14 cellular contexts compared by ENCODE assay signal in genomic region chr5:15752886-15753285, GRCh38.
A peak's percentile ranks its signal among the peaks of the same experiment; 100 is the strongest.
DNase-seq lines count a peak whose midpoint lies in the region; ATAC-seq and TF ChIP-seq lines count a peak whose summit lies in the region.
"Had no signal": no experiment of that assay in that cellular context is flagged by ENCODE, and none has a peak within 500 bp of the region (broad histone marks: within the 10 kb centered on the region; RNA-seq: fewer than 3 reads in every experiment).

No MANE protein-coding gene starts in this region.

- TF ChIP-seq CTCF in chondrocyte (IDR thresholded peaks at IDR 0.05): no peak
- no peak for TF ChIP-seq CTCF in hepatocyte (IDR thresholded peaks at IDR 0.05; ENCODE audit: poor library complexity)
- no peak for TF ChIP-seq CTCF in WTC11 (IDR thresholded peaks at IDR 0.05)

- no peak overlapping the region for H3K4me3 ChIP-seq in hepatocyte
- H3K4me3 ChIP-seq in skeletal muscle satellite cell (ENCODE audit: low read length): peak overlapping the region; percentile 65

- H3K4me2 ChIP-seq in hepatocyte (peak overlapping the region; percentile 69), skeletal muscle satellite cell (ENCODE audit: low read length) (peak overlapping the region; percentile 81)

- peaks cover 52% of the 10 kb centered on the region for H3K4me1 Mint-ChIP-seq in chondrocyte (ENCODE audit: low read depth)
- peaks cover 43% of the 10 kb centered on the region for H3K4me1 Mint-ChIP-seq in WTC11
- H3K4me1 Mint-ChIP-seq in stimulated activated naive CD8-positive, alpha-beta T cell treated with anti-CD3 and anti-CD28 coated beads, Interleukin-15, amount 100 ng/mL, for 72 hours: no peaks in the 10 kb centered on the region
- H3K4me1 Mint-ChIP-seq: T-cell had no signal

- no peaks in the 10 kb centered on the region for H3K36me3 Mint-ChIP-seq in chondrocyte (ENCODE audit: low read depth)
- H3K36me3 Mint-ChIP-seq in WTC11: no peaks in the 10 kb centered on the region
- H3K36me3 Mint-ChIP-seq: activated CD4-positive, alpha-beta memory T cell treated with anti-CD3 and anti-CD28 coated beads for 36 hours; activated naive CD8-positive, alpha-beta T cell; T-cell had no signal

- H3K27ac ChIP-seq in hepatocyte: peak overlapping the region; percentile 55
- H3K27ac ChIP-seq: neutrophil had no signal

- H3K4me1 ChIP-seq in hepatocyte (ENCODE audit: insufficient read depth) (peaks cover 6% of the 10 kb centered on the region), skeletal muscle satellite cell (ENCODE audit: control insufficient read depth, insufficient read depth, low read length) (peaks cover 12% of the 10 kb centered on the region)

- DNase-seq in HCEC 1CT (peak; percentile 20), chondrocyte (ENCODE audit: low spot score) (no peak), hepatocyte (ENCODE audit: low spot score) (peak; percentile 30), NCI-H1048 (lab: John Stamatoyannopoulos, UW) (no peak), WTC11 (ENCODE audit: low spot score) (no peak)
- DNase-seq in stimulated activated naive CD8-positive, alpha-beta T cell treated with anti-CD3 and anti-CD28 coated beads, Interleukin-15, amount 100 ng/mL, for 72 hours: no peak
- DNase-seq: activated CD4-positive, alpha-beta memory T cell treated with anti-CD3 and anti-CD28 coated beads for 36 hours; effector memory CD4-positive, alpha-beta T cell; NCI-H510A treated with DMSO at 0.1 percent for 48 hours; T-cell had no signal

- H4K20me1 ChIP-seq in hepatocyte (ENCODE audit: insufficient read depth, poor library complexity, severe bottlenecking): no peaks in the 10 kb centered on the region

- no peaks in the 10 kb centered on the region for H3K27me3 ChIP-seq in hepatocyte
- no peaks in the 10 kb centered on the region for H3K27me3 ChIP-seq in skeletal muscle satellite cell (ENCODE audit: control insufficient read depth, insufficient read depth, low read length)
- H3K27me3 ChIP-seq: neutrophil had no signal

- ATAC-seq in WTC11: no peak; the same call in 1 of the 2 replicates
- ATAC-seq in HG02642 (IDR thresholded peaks at IDR 0.05; ENCODE audit: poor library complexity, unreplicated experiment): no peak
- no peak for ATAC-seq in stimulated activated naive CD8-positive, alpha-beta T cell treated with anti-CD3 and anti-CD28 coated beads, Interleukin-15, amount 100 ng/mL, for 72 hours
- ATAC-seq: T-cell had no signal

- peak overlapping the region; percentile 16 for H3K9ac ChIP-seq in skeletal muscle satellite cell (ENCODE audit: low read depth, low read length)

- 59% methylated on average over 8 of the region's 8 CpGs for WGBS in hepatocyte (ENCODE audit: low lambda C conversion rate, missing lambda C conversion rate)

- H3K4me3 Mint-ChIP-seq in chondrocyte (ENCODE audit: unreplicated experiment): peak overlapping the region; percentile 59
- H3K4me3 Mint-ChIP-seq in WTC11: no peak overlapping the region
- H3K4me3 Mint-ChIP-seq in stimulated activated naive CD8-positive, alpha-beta T cell treated with anti-CD3 and anti-CD28 coated beads, Interleukin-15, amount 100 ng/mL, for 72 hours: no peak overlapping the region
- H3K4me3 Mint-ChIP-seq: activated CD4-positive, alpha-beta memory T cell treated with anti-CD3 and anti-CD28 coated beads for 36 hours; activated naive CD8-positive, alpha-beta T cell; T-cell had no signal

- no peak overlapping the region for H2AFZ ChIP-seq in hepatocyte

- peaks cover 4% of the 10 kb centered on the region for H3K9me3 Mint-ChIP-seq in chondrocyte (ENCODE audit: low read depth)
- peaks cover 9% of the 10 kb centered on the region for H3K9me3 Mint-ChIP-seq in WTC11
- no peaks in the 10 kb centered on the region for H3K9me3 Mint-ChIP-seq in stimulated activated naive CD8-positive, alpha-beta T cell treated with anti-CD3 and anti-CD28 coated beads, Interleukin-15, amount 100 ng/mL, for 72 hours

- CTCF ChIA-PET in WTC11 (lab: Charles Lee): no interaction called here

- no peaks in the 10 kb centered on the region for H3K9me2 ChIP-seq in hepatocyte (replicated peaks; ENCODE audit: insufficient read depth)

- peaks cover 21% of the 10 kb centered on the region for H3K79me2 ChIP-seq in hepatocyte

- POLR2A ChIA-PET in WTC11 (lab: Charles Lee): no interaction called here

- no peaks in the 10 kb centered on the region for H3K9me3 ChIP-seq in hepatocyte (ENCODE audit: low read depth)
- no peaks in the 10 kb centered on the region for H3K9me3 ChIP-seq in skeletal muscle satellite cell (replicated peaks; ENCODE audit: low read length)

- H3K27me3 Mint-ChIP-seq in chondrocyte (ENCODE audit: low read depth) (no peaks in the 10 kb centered on the region), WTC11 (ENCODE audit: low read depth) (no peaks in the 10 kb centered on the region)
- H3K27me3 Mint-ChIP-seq in stimulated activated naive CD8-positive, alpha-beta T cell treated with anti-CD3 and anti-CD28 coated beads, Interleukin-15, amount 100 ng/mL, for 72 hours: no peaks in the 10 kb centered on the region
- H3K27me3 Mint-ChIP-seq: activated CD4-positive, alpha-beta memory T cell treated with anti-CD3 and anti-CD28 coated beads for 36 hours; activated naive CD8-positive, alpha-beta T cell; T-cell had no signal

- no peaks in the 10 kb centered on the region for H3K36me3 ChIP-seq in hepatocyte (replicated peaks; ENCODE audit: insufficient read depth, low read depth)
- no peaks in the 10 kb centered on the region for H3K36me3 ChIP-seq in skeletal muscle satellite cell (ENCODE audit: insufficient read depth, low read length)
- H3K36me3 ChIP-seq: neutrophil had no signal

- no peak overlapping the region for H3K27ac Mint-ChIP-seq in chondrocyte (ENCODE audit: unreplicated experiment)
- no peak overlapping the region for H3K27ac Mint-ChIP-seq in WTC11
- no peak overlapping the region for H3K27ac Mint-ChIP-seq in stimulated activated naive CD8-positive, alpha-beta T cell treated with anti-CD3 and anti-CD28 coated beads, Interleukin-15, amount 100 ng/mL, for 72 hours
- H3K27ac Mint-ChIP-seq: activated CD4-positive, alpha-beta memory T cell treated with anti-CD3 and anti-CD28 coated beads for 36 hours; activated naive CD8-positive, alpha-beta T cell; T-cell had no signal

TF ChIP-seq in WTC11, 78 proteins besides CTCF, POLR2A, EP300 and RAD21:
- TF ChIP-seq FOXJ3 (CRISPR knock-in tag; IDR thresholded peaks at IDR 0.05; ENCODE audit: borderline replicate concordance) (no peak), NFATC4 (CRISPR knock-in tag; IDR thresholded peaks at IDR 0.05) (no peak), ETV6 (CRISPR knock-in tag; IDR thresholded peaks at IDR 0.05) (no peak), FOXP1 (CRISPR knock-in tag; IDR thresholded peaks at IDR 0.05; ENCODE audit: borderline replicate concordance) (no peak), MXD4 (CRISPR knock-in tag; IDR thresholded peaks at IDR 0.05; ENCODE audit: borderline replicate concordance) (no peak), E2F4 (CRISPR knock-in tag; IDR thresholded peaks at IDR 0.05; ENCODE audit: borderline replicate concordance, low read depth) (no peak)

Comparison
In these comparisons a context has a peak if more than half of its experiments do, and no peak if none do; other contexts are left out.
1. DNase-seq: peak in HCEC 1CT (single experiment) and hepatocyte (single experiment); none in chondrocyte (single experiment), NCI-H1048 (single experiment), WTC11 (single experiment) and stimulated activated naive CD8-positive, alpha-beta T cell treated with anti-CD3 and anti-CD28 coated beads, Interleukin-15, amount 100 ng/mL, for 72 hours (0 of 2).